8 cellular contexts compared by ENCODE assay signal in genomic region chr19:11435057-11435832, GRCh38. TPM values are rescaled to one million over a fixed set of nuclear protein-coding genes. Genes with fewer than 3 reads are reported as not detected.
DNase-seq lines count a peak whose midpoint lies in the region; ATAC-seq, FAIRE-seq and TF ChIP-seq lines count a peak whose summit lies in the region.

TSS of gene ODAD3 (minus strand) at chr19:11435121. CDS start at chr19:11435016, 105 bp downstream.
TSS of gene PRKCSH (plus strand) at chr19:11435635. CDS start at chr19:11436118, 483 bp downstream.

- H3K9ac ChIP-seq in endodermal cell (ENCODE audit: extremely low read depth, low read length, poor library complexity, severe bottlenecking), result peak within 1 kb of the TSS; percentile 95

- no peaks in the 10 kb centered on the region for H3K4me1 ChIP-seq in endodermal cell (ENCODE audit: control insufficient read depth, insufficient read depth, low read length)

- peaks cover 29% of the 10 kb centered on the region for H3K36me3 ChIP-seq in endodermal cell (ENCODE audit: control insufficient read depth, insufficient read depth, low read length)

- H3K4me1 Mint-ChIP-seq in Calu3 (ENCODE audit: low read depth, unreplicated experiment) (no peaks in the 10 kb centered on the region), endodermal cell (peaks cover 11% of the 10 kb centered on the region)

- DNase-seq in Calu3 (peak; percentile 96), HTR-8/SVneo (ENCODE audit: insufficient read length, low spot score) (peak; percentile 99), NOMO-1 treated with DMSO at 0.1 percent for 48 hours (lab: John Stamatoyannopoulos, UW; ENCODE audit: unreplicated experiment) (peak; percentile 100), endodermal cell (peak; percentile 100), mesenteric fat pad (ENCODE audit: low spot score) (peak; percentile 99)
- peak; percentile 95 for DNase-seq in activated CD8-positive, alpha-beta memory T cell treated with anti-CD3 and anti-CD28 coated beads, Interleukin-2, amount 50 U/mL, for 1 hour (ENCODE audit: extremely low read depth)
- DNase-seq in stimulated activated CD8-positive, alpha-beta memory T cell treated with anti-CD3 and anti-CD28 coated beads, Interleukin-15, amount 100 ng/mL, for 24 hours (ENCODE audit: low read depth), result peak; percentile 94

- peak within 1 kb of the TSS; percentile 85 for H3K27ac ChIP-seq in endodermal cell (ENCODE audit: low read depth, low read length)

- CTCF ChIA-PET in Calu3 (lab: Charles Lee), result interaction anchor here (0.5 to 1.4 kb wide), 10 partner anchors 13 to 171 kb away, joined by 3 to 14 read pairs (median 4); partner anchors contain the start of genes CCDC159, EPOR, SWSAP1 and TMEM205

- peaks cover 33% of the 10 kb centered on the region for H3K36me3 Mint-ChIP-seq in Calu3 (ENCODE audit: insufficient read depth, unreplicated experiment)
- H3K36me3 Mint-ChIP-seq in endodermal cell (ENCODE audit: low read depth), result peaks cover 39% of the 10 kb centered on the region

- no peaks in the 10 kb centered on the region for H3K9me3 ChIP-seq in endodermal cell (ENCODE audit: control insufficient read depth, low read length)

- H3K4me3 Mint-ChIP-seq in Calu3 (ENCODE audit: low read depth, unreplicated experiment) (peak within 1 kb of the TSS; percentile 91), endodermal cell (peak within 1 kb of the TSS; percentile 99)

- H3K9me3 Mint-ChIP-seq in Calu3 (ENCODE audit: low read depth, unreplicated experiment), result no peaks in the 10 kb centered on the region
- H3K9me3 Mint-ChIP-seq in endodermal cell, result no peaks in the 10 kb centered on the region

- WGBS in endodermal cell (ENCODE audit: insufficient coverage in 1 of 2, insufficient read length in 1 of 2), 2 experiments, result 0% methylated on average over 24 to 53 of the region's 53 CpGs

- TF ChIP-seq CTCF in Calu3 (IDR thresholded peaks at IDR 0.05; ENCODE audit: unreplicated experiment) (peak; percentile 70), endodermal cell (conservative IDR thresholded peaks at IDR 0.05) (peak; percentile 93)

- H3K27ac Mint-ChIP-seq in Calu3 (ENCODE audit: unreplicated experiment) (peak within 1 kb of the TSS; percentile 88), endodermal cell (peak within 1 kb of the TSS; percentile 99)

- H3K27me3 Mint-ChIP-seq in Calu3 (ENCODE audit: unreplicated experiment) (no peaks in the 10 kb centered on the region), endodermal cell (ENCODE audit: insufficient read depth) (no peaks in the 10 kb centered on the region)

- ATAC-seq in GM21367 (IDR thresholded peaks at IDR 0.05; ENCODE audit: unreplicated experiment), result peak; percentile 82

- peak; percentile 99 for FAIRE-seq in HTR-8/SVneo (lab: Jason Lieb, UNC)

- intact Hi-C loops in Calu3 (cut with micrococcal nuclease; ENCODE audit: unreplicated experiment), result no loop called here

- H3K27me3 ChIP-seq in endodermal cell (ENCODE audit: control insufficient read depth, insufficient read depth, low read length, poor library complexity, severe bottlenecking), result no peaks in the 10 kb centered on the region

- H3K4me3 ChIP-seq in endodermal cell (ENCODE audit: low read length), result peak within 1 kb of the TSS; percentile 98

- no TSS peak for BruUV-seq in Calu3 (replicated peaks; lab: Mats Ljungman, UMichigan)

RNA-seq across cellular contexts. Expression of gene ODAD3, which starts in this region (rescaled TPM):
- total RNA-seq in Calu3 (2022) (not detected in 2 replicates), endodermal cell (1 to 10 TPM in 1 of 2 donors, under 1 TPM in 1; 0.88 to 2.4 TPM), mesenteric fat pad (0.35 TPM)
- 1.5 TPM for polyA plus RNA-seq in endodermal cell (2013, experiment 1 of 2)
- polyA plus RNA-seq in endodermal cell (2013, experiment 2 of 2), result 1.9 TPM

RNA-seq across cellular contexts. Expression of gene PRKCSH, which starts in this region (rescaled TPM):
- total RNA-seq in Calu3 (2022), result 298 and 318 TPM in 2 replicates
- total RNA-seq in endodermal cell, result 100 to 1,000 TPM; 454 to 459 TPM
- 423 TPM for polyA plus RNA-seq in endodermal cell (2013, experiment 1 of 2)
- polyA plus RNA-seq in endodermal cell (2013, experiment 2 of 2), result 371 TPM
- total RNA-seq in mesenteric fat pad, result 199 TPM

Comparison
In these comparisons a context has a peak if more than half of its experiments do, and no peak if none do; other contexts are left out.
1. Peak in every context shown above with its lines: DNase-seq, ATAC-seq, H3K4me3 ChIP-seq and H3K27ac ChIP-seq.